8 cellular contexts compared by ENCODE assay signal in genomic region chr18:10122116-10122515, GRCh38.
DNase-seq lines count a peak whose midpoint lies in the region; ATAC-seq lines count a peak whose summit lies in the region.

No MANE protein-coding gene starts in this region.

- peak; percentile 91 for DNase-seq in H4 (ENCODE audit: low spot score)
- DNase-seq in NCI-H524 treated with DMSO at 0.1 percent for 48 hours (lab: John Stamatoyannopoulos, UW), result peak; percentile 94
- DNase-seq in fibroblast of gingiva (ENCODE audit: low read depth), result peak; percentile 95
- peak; percentile 62 for DNase-seq in retina
- DNase-seq in NAMALWA (ENCODE audit: low spot score), result no peak

- ATAC-seq in HG03521 (IDR thresholded peaks at IDR 0.05; ENCODE audit: unreplicated experiment), result no peak
- no peak for ATAC-seq in GM21825 (IDR thresholded peaks at IDR 0.05; ENCODE audit: unreplicated experiment)
- ATAC-seq in GM21528 (IDR thresholded peaks at IDR 0.05; ENCODE audit: low FRiP score, unreplicated experiment), result no peak
